Comparison of ENCODE assay signal across 23 cellular contexts in the genomic region with DNA sequence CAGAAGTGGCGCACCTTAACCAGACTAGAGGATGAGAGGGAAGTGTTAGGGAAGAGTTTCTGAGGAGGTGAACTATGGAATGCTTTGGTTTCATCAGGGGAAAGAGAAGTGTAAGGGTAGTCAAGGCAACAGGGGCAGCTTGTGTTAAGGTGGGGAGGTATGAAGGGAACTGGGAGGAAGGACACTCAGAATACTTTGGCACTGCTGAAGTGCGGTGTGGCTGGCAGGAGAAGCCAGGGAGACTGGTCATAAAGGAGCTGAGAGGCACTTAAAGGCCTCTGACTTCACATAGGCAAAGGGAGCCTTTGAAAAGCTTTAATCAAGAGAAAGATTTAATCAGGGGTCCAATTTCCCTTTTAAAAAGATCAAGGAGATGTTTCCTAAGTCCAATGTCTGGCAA.
"Had no signal": no experiment of that assay in that cellular context is flagged by ENCODE, and none has a peak within 500 bp of the region (broad histone marks: within the 10 kb centered on the region; RNA-seq: fewer than 3 reads in every experiment).

No MANE protein-coding gene starts in this region.

- H3K36me3 ChIP-seq: gastrocnemius medialis, prostate gland, right atrium auricular region, thoracic aorta, tibial nerve, upper lobe of left lung, uterus had no signal

- H3K36me3 Mint-ChIP-seq: naive thymus-derived CD4-positive, alpha-beta T cell; stimulated activated naive B cell treated with anti-CD40 and anti-IgM and Interleukin-4, amounts not matched to agents 10 μg/mL and 1 μg/mL and 100 μg/mL, for 72 hours had no signal

- DNase-seq: cortex of kidney; effector memory CD8-positive, alpha-beta T cell; foreskin fibroblast; gastrocnemius medialis; head of caudate nucleus; mammary epithelial cell; midbrain; naive thymus-derived CD4-positive, alpha-beta T cell; nucleus accumbens; stimulated activated CD4-positive, alpha-beta T cell treated with anti-CD3 and anti-CD28 coated beads, Interleukin-12 subunit alpha, Interleukin-12 subunit beta, amount 100 ng/mL, for 4 hours; stimulated activated CD4-positive, alpha-beta T cell treated with anti-CD3 and anti-CD28 coated beads, Interleukin-1b, Interleukin-23, amount 100 ng/mL, for 48 hours; stimulated activated CD4-positive, alpha-beta T cell treated with anti-CD3 and anti-CD28 coated beads, Interleukin-4, amount 100 ng/mL, for 1 hour; stimulated activated naive B cell treated with anti-CD40 and anti-IgM and Interleukin-4, amounts not matched to agents 10 μg/mL and 1 μg/mL and 100 μg/mL, for 72 hours; uterus had no signal

- H3K4me1 Mint-ChIP-seq: naive thymus-derived CD4-positive, alpha-beta T cell; nephron had no signal

- H3K4me3 ChIP-seq: gastrocnemius medialis, prostate gland, right atrium auricular region, smooth muscle cell, thoracic aorta, tibial nerve, upper lobe of left lung, uterus had no signal

- H3K4me2 ChIP-seq: smooth muscle cell had no signal

- H3K27ac Mint-ChIP-seq: effector memory CD8-positive, alpha-beta T cell; naive thymus-derived CD4-positive, alpha-beta T cell; nephron; stimulated activated naive B cell treated with anti-CD40 and anti-IgM and Interleukin-4, amounts not matched to agents 10 μg/mL and 1 μg/mL and 100 μg/mL, for 72 hours; stimulated activated naive CD8-positive, alpha-beta T cell treated with anti-CD3 and anti-CD28 coated beads, Interleukin-15, Interleukin-2, amounts not matched to agents 100 ng/mL and 50 ng/mL, for 24 hours had no signal

- H3K27ac ChIP-seq: epithelial cell of prostate, gastrocnemius medialis, prostate gland, right atrium auricular region, thoracic aorta, tibial nerve, upper lobe of left lung, uterus had no signal

- H3K9me3 Mint-ChIP-seq: effector memory CD8-positive, alpha-beta T cell; naive thymus-derived CD4-positive, alpha-beta T cell; nephron; stimulated activated naive B cell treated with anti-CD40 and anti-IgM and Interleukin-4, amounts not matched to agents 10 μg/mL and 1 μg/mL and 100 μg/mL, for 72 hours; stimulated activated naive CD8-positive, alpha-beta T cell treated with anti-CD3 and anti-CD28 coated beads, Interleukin-15, Interleukin-2, amounts not matched to agents 100 ng/mL and 50 ng/mL, for 24 hours had no signal

- H3K4me1 ChIP-seq: gastrocnemius medialis, prostate gland, right atrium auricular region, tibial nerve, upper lobe of left lung, uterus had no signal

- H3K27me3 ChIP-seq: right atrium auricular region, tibial nerve, upper lobe of left lung, uterus had no signal

- H3K9me3 ChIP-seq: gastrocnemius medialis, prostate gland, right atrium auricular region, thoracic aorta, tibial nerve, upper lobe of left lung, uterus had no signal

- H3K4me3 Mint-ChIP-seq: effector memory CD8-positive, alpha-beta T cell; naive thymus-derived CD4-positive, alpha-beta T cell; nephron; stimulated activated naive B cell treated with anti-CD40 and anti-IgM and Interleukin-4, amounts not matched to agents 10 μg/mL and 1 μg/mL and 100 μg/mL, for 72 hours; stimulated activated naive CD8-positive, alpha-beta T cell treated with anti-CD3 and anti-CD28 coated beads, Interleukin-15, Interleukin-2, amounts not matched to agents 100 ng/mL and 50 ng/mL, for 24 hours had no signal
